In genomic region chr13:74134777-74135305, GRCh38 we compare ENCODE assay signal across 8 cellular contexts. TPM values are rescaled to one million over a fixed set of nuclear protein-coding genes. Genes with fewer than 3 reads are reported as not detected.
DNase-seq lines count a peak whose midpoint lies in the region; ATAC-seq and TF ChIP-seq lines count a peak whose summit lies in the region.

No MANE protein-coding gene starts in this region.

- peak overlapping the region; percentile 90 for H3K27ac ChIP-seq in OCI-LY7 (ENCODE audit: low read depth, low read length, poor library complexity, severe bottlenecking)

- no peak for TF ChIP-seq CTCF in AG04449 (IDR thresholded peaks at IDR 0.05; ENCODE audit: insufficient read depth, low read length, missing control alignments)
- TF ChIP-seq CTCF in OCI-LY7 (conservative IDR thresholded peaks at IDR 0.05; ENCODE audit: low read length): no peak
- TF ChIP-seq CTCF in glutamatergic neuron (IDR thresholded peaks at IDR 0.05; ENCODE audit: partially characterized antibody, unreplicated experiment): no peak

- peak; percentile 23 for ATAC-seq in HG03139 (IDR thresholded peaks at IDR 0.05; ENCODE audit: unreplicated experiment)

- H3K79me2 ChIP-seq in OCI-LY7 (ENCODE audit: insufficient read depth, low read depth, low read length): peaks cover 39% of the 10 kb centered on the region

- BruUV-seq in OCI-LY7 (replicated peaks; lab: Mats Ljungman, UMichigan): no TSS peak

- no peaks in the 10 kb centered on the region for H3K36me3 Mint-ChIP-seq in glutamatergic neuron (ENCODE audit: unreplicated experiment)

- DNase-seq in AG04449 (ENCODE audit: low read depth, low spot score): no peak
- peak; percentile 60 for DNase-seq in OCI-LY7 (ENCODE audit: low spot score)
- DNase-seq in activated effector memory CD4-positive, alpha-beta T cell treated with Interleukin-2 at 50 U/mL for 16 hours: peak; percentile 53
- DNase-seq in glutamatergic neuron: peak; percentile 67
- DNase-seq in putamen (ENCODE audit: low spot score): peak; percentile 3
- DNase-seq in COLO829 (ENCODE audit: low spot score): no peak

- POLR2A ChIA-PET in AG04449 (lab: Yijun Ruan, JAX) (interaction anchor here (0.8 to 1.7 kb wide), 6 partner anchors 73 to 660 kb away, joined by 3 to 8 read pairs (median 3); no protein-coding TSS in a partner anchor), OCI-LY7 (lab: Charles Lee) (interaction anchor here (0.6 to 3.5 kb wide), 8 partner anchors 10 to 347 kb away, joined by 3 to 15 read pairs (median 8); no protein-coding TSS in a partner anchor)

- H2AFZ ChIP-seq in OCI-LY7 (ENCODE audit: low read length): peak overlapping the region; percentile 85

- in situ Hi-C loops in GM18951 (cut with MboI; ENCODE audit: low sequenced_read_pairs, unreplicated experiment): no loop called here

- CTCF ChIA-PET in AG04449 (lab: Yijun Ruan, JAX): interaction anchor here (1.1 kb wide), 1 partner anchor 153 kb away, joined by 4 read pairs; no protein-coding TSS in a partner anchor
- CTCF ChIA-PET in OCI-LY7 (lab: Charles Lee; ENCODE audit: unreplicated experiment): no interaction called here

- H3K27ac Mint-ChIP-seq in glutamatergic neuron (ENCODE audit: unreplicated experiment): no peak overlapping the region

- H3K4me1 Mint-ChIP-seq in glutamatergic neuron (ENCODE audit: low read depth, unreplicated experiment): peaks cover 10% of the 10 kb centered on the region

- no peaks in the 10 kb centered on the region for H3K9me2 ChIP-seq in OCI-LY7 (ENCODE audit: insufficient read depth, low read length)

- intact Hi-C loops in OCI-LY7 (cut with micrococcal nuclease; ENCODE audit: unreplicated experiment): loop anchor here (1.0 to 5.0 kb wide), 6 partner anchors 72 to 368 kb away; no protein-coding TSS in a partner anchor

- no peaks in the 10 kb centered on the region for H3K9me3 ChIP-seq in OCI-LY7 (ENCODE audit: low read length)

- H3K4me2 ChIP-seq in OCI-LY7 (ENCODE audit: low read length): peak overlapping the region; percentile 100

- peaks cover 12% of the 10 kb centered on the region for H3K27me3 Mint-ChIP-seq in glutamatergic neuron (ENCODE audit: unreplicated experiment)

- H3K4me3 Mint-ChIP-seq in glutamatergic neuron (ENCODE audit: unreplicated experiment): peak overlapping the region; percentile 63

- H3K36me3 ChIP-seq in OCI-LY7 (ENCODE audit: insufficient read depth, low read length): no peaks in the 10 kb centered on the region

- TF ChIP-seq POLR2A in GM18951 (IDR thresholded peaks at IDR 0.05; ENCODE audit: extremely low read depth, insufficient read depth, insufficient read length): peak; percentile 26

- peaks cover 16% of the 10 kb centered on the region; the same call in 1 of the 2 replicates for H4K20me1 ChIP-seq in OCI-LY7 (ENCODE audit: insufficient read depth, low read length)

- H3K4me3 ChIP-seq in AG04449 (ENCODE audit: low read depth, low read length): peak overlapping the region; percentile 84
- H3K4me3 ChIP-seq in OCI-LY7 (ENCODE audit: low read depth, low read length, poor library complexity, severe bottlenecking): peak overlapping the region; percentile 86

- H3K9me3 Mint-ChIP-seq in glutamatergic neuron (ENCODE audit: unreplicated experiment): peaks cover 11% of the 10 kb centered on the region

- H3K4me1 ChIP-seq in OCI-LY7 (ENCODE audit: insufficient read depth, low read length, poor library complexity, severe bottlenecking): peaks cover 27% of the 10 kb centered on the region

RNA-seq across cellular contexts. Expression of gene KLF12, which starts 0.6 kb away (rescaled TPM):
- total RNA-seq in OCI-LY7 (2014; rRNA removed; shearing (Covaris generic)): 13.3 and 14.3 TPM in 2 replicates
- total RNA-seq in OCI-LY7 (2022) (40.1 and 41.9 TPM in 2 replicates), glutamatergic neuron (ENCODE audit: unreplicated experiment) (59.9 TPM)

Comparison
In these comparisons a context has a peak if more than half of its experiments do, and no peak if none do; other contexts are left out.
1. DNase-seq: peak in OCI-LY7 (single experiment), activated effector memory CD4-positive, alpha-beta T cell treated with Interleukin-2 at 50 U/mL for 16 hours (single experiment), glutamatergic neuron (single experiment) and putamen (single experiment); none in AG04449 (single experiment) and COLO829 (single experiment).